Comparison of ENCODE assay signal across 36 cellular contexts in genomic region chr16:7596285-7596684, GRCh38.
"Had no signal": no experiment of that assay in that cellular context is flagged by ENCODE, and none has a peak within 500 bp of the region (broad histone marks: within the 10 kb centered on the region; RNA-seq: fewer than 3 reads in every experiment).

No MANE protein-coding gene starts in this region.

- H3K36me3 ChIP-seq: MG63 had no signal

- H3K27me3 ChIP-seq: MG63 had no signal

- H3K4me3 ChIP-seq: MG63 had no signal

- DNase-seq: Kasumi-1, MG63, MM.1S, MV-4-11, NCI-H1048, NCI-H1092, NCI-H1092 treated with DMSO at 0.1 percent for 48 hours, NCI-H1105, NCI-H1105 treated with DMSO at 0.1 percent for 48 hours, NCI-H1417, NCI-H1417 treated with DMSO at 0.1 percent for 48 hours, NCI-H1436, NCI-H1436 treated with DMSO at 0.1 percent for 48 hours, NCI-H146, NCI-H1694, NCI-H1694 treated with DMSO at 0.1 percent for 48 hours, NCI-H187, NCI-H187 treated with DMSO at 0.1 percent for 48 hours, NCI-H1930, NCI-H2029, NCI-H2029 treated with DMSO at 0.1 percent for 48 hours, NCI-H2081, NCI-H2081 treated with DMSO at 0.1 percent for 48 hours, NCI-H2107, NCI-H2171, NCI-H2171 treated with DMSO at 0.1 percent for 48 hours, NCI-H2227 treated with DMSO at 0.1 percent for 48 hours, NCI-H226, NCI-H345, NCI-H446, NCI-H446 treated with DMSO at 0.1 percent for 48 hours, NCI-H510A, NCI-H510A treated with DMSO at 0.1 percent for 48 hours, NCI-H524, NCI-H524 treated with DMSO at 0.1 percent for 48 hours, NCI-H526 had no signal

- H3K9me3 ChIP-seq: MG63 had no signal
